1 cellular context compared by ENCODE assay signal in the genomic region with DNA sequence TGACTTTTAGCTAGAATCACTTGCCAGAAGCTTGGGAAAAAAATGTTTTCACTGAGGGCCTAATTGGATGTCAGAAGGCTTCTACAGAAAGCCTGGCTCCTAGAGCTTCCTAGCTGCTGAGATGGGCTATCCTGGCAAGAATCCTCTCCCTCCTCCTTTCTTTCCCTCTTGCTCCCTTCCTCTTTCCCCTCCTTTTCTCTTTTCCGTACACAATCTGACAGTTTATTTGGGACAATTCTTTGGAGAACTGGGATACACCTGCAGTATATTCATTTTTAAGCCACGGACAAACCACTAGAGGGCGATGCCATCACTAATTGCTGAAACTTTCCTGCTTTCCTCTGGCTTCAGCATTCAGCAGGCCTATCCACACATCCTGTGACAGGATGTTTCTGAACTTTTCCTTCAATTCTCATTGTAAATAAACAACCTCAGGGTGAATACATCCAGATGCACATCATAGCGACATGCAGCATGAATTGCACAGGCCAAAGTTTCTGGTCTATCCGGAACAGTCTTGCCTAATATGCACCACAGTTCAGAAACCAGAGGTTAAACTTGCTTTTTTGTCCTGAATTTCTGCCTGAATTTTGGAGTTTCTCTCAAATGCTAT.
TF ChIP-seq lines count a peak whose summit lies in the region.

No MANE protein-coding gene starts in this region.

TF ChIP-seq in HepG2, 621 proteins besides CTCF, POLR2A, EP300 and RAD21 (continued from another document and continues in another):
- TF ChIP-seq, protein P1, sequence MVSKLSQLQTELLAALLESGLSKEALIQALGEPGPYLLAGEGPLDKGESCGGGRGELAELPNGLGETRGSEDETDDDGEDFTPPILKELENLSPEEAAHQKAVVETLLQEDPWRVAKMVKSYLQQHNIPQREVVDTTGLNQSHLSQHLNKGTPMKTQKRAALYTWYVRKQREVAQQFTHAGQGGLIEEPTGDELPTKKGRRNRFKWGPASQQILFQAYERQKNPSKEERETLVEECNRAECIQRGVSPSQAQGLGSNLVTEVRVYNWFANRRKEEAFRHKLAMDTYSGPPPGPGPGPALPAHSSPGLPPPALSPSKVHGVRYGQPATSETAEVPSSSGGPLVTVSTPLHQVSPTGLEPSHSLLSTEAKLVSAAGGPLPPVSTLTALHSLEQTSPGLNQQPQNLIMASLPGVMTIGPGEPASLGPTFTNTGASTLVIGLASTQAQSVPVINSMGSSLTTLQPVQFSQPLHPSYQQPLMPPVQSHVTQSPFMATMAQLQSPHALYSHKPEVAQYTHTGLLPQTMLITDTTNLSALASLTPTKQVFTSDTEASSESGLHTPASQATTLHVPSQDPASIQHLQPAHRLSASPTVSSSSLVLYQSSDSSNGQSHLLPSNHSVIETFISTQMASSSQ (IDR thresholded peaks at IDR 0.05; ENCODE audit: low read depth): no peak; the same call in 1 of the 2 replicates
- TF ChIP-seq, protein P1 (CRISPR knock-in tag; IDR thresholded peaks at IDR 0.05; ENCODE audit: borderline replicate concordance): no peak
- TF ChIP-seq, protein P2, sequence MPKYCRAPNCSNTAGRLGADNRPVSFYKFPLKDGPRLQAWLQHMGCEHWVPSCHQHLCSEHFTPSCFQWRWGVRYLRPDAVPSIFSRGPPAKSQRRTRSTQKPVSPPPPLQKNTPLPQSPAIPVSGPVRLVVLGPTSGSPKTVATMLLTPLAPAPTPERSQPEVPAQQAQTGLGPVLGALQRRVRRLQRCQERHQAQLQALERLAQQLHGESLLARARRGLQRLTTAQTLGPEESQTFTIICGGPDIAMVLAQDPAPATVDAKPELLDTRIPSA (CRISPR knock-in tag; IDR thresholded peaks at IDR 0.05; ENCODE audit: borderline replicate concordance): no peak
- no peak for TF ChIP-seq TOE1 (CRISPR knock-in tag; IDR thresholded peaks at IDR 0.05)
- no peak for TF ChIP-seq JUND (CRISPR knock-in tag; IDR thresholded peaks at IDR 0.05)
- TF ChIP-seq MED8 (CRISPR knock-in tag; IDR thresholded peaks at IDR 0.05; ENCODE audit: insufficient replicate concordance): peak; percentile 28
- no peak for TF ChIP-seq MAFG (CRISPR knock-in tag; IDR thresholded peaks at IDR 0.05)
- TF ChIP-seq SNRNP70 (IDR thresholded peaks at IDR 0.05; ENCODE audit: low read depth, low read length): no peak
- TF ChIP-seq, protein P3, sequence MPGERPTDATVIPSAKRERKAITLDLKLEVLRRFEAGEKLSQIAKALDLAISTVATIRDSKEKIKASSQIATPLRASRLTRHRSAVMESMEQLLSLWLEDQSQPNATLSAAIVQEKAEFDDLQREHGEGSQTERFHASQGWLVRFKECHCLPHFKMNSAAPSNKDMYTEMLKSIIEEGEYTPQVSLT (CRISPR knock-in tag; IDR thresholded peaks at IDR 0.05; ENCODE audit: borderline replicate concordance, low read depth): no peak
- TF ChIP-seq SP4 (CRISPR knock-in tag; IDR thresholded peaks at IDR 0.05): no peak
- TF ChIP-seq ZNF354B (CRISPR knock-in tag; IDR thresholded peaks at IDR 0.05): no peak
- no peak for TF ChIP-seq ZNF333 (CRISPR knock-in tag; IDR thresholded peaks at IDR 0.05; ENCODE audit: borderline replicate concordance)
- TF ChIP-seq PCBP2 (optimal IDR thresholded peaks at IDR 0.05; ENCODE audit: low read depth, low read length, poor library complexity, severe bottlenecking): no peak
- TF ChIP-seq RBFOX2 (IDR thresholded peaks at IDR 0.05; ENCODE audit: low read depth, low read length): no peak
- TF ChIP-seq RFXAP (CRISPR knock-in tag; IDR thresholded peaks at IDR 0.05; ENCODE audit: borderline replicate concordance): no peak
- TF ChIP-seq, protein P4, sequence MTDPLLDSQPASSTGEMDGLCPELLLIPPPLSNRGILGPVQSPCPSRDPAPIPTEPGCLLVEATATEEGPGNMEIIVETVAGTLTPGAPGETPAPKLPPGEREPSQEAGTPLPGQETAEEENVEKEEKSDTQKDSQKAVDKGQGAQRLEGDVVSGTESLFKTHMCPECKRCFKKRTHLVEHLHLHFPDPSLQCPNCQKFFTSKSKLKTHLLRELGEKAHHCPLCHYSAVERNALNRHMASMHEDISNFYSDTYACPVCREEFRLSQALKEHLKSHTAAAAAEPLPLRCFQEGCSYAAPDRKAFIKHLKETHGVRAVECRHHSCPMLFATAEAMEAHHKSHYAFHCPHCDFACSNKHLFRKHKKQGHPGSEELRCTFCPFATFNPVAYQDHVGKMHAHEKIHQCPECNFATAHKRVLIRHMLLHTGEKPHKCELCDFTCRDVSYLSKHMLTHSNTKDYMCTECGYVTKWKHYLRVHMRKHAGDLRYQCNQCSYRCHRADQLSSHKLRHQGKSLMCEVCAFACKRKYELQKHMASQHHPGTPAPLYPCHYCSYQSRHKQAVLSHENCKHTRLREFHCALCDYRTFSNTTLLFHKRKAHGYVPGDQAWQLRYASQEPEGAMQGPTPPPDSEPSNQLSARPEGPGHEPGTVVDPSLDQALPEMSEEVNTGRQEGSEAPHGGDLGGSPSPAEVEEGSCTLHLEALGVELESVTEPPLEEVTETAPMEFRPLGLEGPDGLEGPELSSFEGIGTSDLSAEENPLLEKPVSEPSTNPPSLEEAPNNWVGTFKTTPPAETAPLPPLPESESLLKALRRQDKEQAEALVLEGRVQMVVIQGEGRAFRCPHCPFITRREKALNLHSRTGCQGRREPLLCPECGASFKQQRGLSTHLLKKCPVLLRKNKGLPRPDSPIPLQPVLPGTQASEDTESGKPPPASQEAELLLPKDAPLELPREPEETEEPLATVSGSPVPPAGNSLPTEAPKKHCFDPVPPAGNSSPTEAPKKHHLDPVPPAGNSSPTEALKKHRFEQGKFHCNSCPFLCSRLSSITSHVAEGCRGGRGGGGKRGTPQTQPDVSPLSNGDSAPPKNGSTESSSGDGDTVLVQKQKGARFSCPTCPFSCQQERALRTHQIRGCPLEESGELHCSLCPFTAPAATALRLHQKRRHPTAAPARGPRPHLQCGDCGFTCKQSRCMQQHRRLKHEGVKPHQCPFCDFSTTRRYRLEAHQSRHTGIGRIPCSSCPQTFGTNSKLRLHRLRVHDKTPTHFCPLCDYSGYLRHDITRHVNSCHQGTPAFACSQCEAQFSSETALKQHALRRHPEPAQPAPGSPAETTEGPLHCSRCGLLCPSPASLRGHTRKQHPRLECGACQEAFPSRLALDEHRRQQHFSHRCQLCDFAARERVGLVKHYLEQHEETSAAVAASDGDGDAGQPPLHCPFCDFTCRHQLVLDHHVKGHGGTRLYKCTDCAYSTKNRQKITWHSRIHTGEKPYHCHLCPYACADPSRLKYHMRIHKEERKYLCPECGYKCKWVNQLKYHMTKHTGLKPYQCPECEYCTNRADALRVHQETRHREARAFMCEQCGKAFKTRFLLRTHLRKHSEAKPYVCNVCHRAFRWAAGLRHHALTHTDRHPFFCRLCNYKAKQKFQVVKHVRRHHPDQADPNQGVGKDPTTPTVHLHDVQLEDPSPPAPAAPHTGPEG (CRISPR knock-in tag; IDR thresholded peaks at IDR 0.05): no peak
- TF ChIP-seq MTA1 (CRISPR knock-in tag; IDR thresholded peaks at IDR 0.05; ENCODE audit: borderline replicate concordance): no peak
- TF ChIP-seq ZNF614 (CRISPR knock-in tag; IDR thresholded peaks at IDR 0.05; ENCODE audit: borderline replicate concordance): 0 out of 2 replicates have a peak, but pooled peaks have one; percentile 41
- TF ChIP-seq, protein P5, sequence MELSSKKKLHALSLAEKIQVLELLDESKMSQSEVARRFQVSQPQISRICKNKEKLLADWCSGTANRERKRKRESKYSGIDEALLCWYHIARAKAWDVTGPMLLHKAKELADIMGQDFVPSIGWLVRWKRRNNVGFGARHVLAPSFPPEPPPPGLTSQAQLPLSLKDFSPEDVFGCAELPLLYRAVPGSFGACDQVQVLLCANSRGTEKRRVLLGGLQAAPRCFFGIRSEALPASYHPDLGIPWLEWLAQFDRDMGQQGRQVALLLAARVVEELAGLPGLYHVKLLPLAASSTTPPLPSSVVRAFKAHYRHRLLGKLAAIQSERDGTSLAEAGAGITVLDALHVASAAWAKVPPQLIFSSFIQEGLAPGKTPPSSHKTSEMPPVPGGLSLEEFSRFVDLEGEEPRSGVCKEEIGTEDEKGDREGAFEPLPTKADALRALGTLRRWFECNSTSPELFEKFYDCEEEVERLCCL (CRISPR knock-in tag; IDR thresholded peaks at IDR 0.05; ENCODE audit: borderline replicate concordance): no peak
- TF ChIP-seq TCF12 (IDR thresholded peaks at IDR 0.05): no peak
- TF ChIP-seq TCF12 (CRISPR knock-in tag; IDR thresholded peaks at IDR 0.05): no peak
- no peak for TF ChIP-seq PAX8 (CRISPR knock-in tag; IDR thresholded peaks at IDR 0.05; ENCODE audit: borderline replicate concordance)
- TF ChIP-seq ZNF619 (CRISPR knock-in tag; IDR thresholded peaks at IDR 0.05): no peak
- no peak for TF ChIP-seq KDM3A (CRISPR knock-in tag; IDR thresholded peaks at IDR 0.05; ENCODE audit: low read depth)
- TF ChIP-seq, protein P6, sequence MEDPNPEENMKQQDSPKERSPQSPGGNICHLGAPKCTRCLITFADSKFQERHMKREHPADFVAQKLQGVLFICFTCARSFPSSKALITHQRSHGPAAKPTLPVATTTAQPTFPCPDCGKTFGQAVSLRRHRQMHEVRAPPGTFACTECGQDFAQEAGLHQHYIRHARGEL (CRISPR knock-in tag; IDR thresholded peaks at IDR 0.05): no peak
- no peak for TF ChIP-seq IKZF1 (IDR thresholded peaks at IDR 0.05)
- TF ChIP-seq ZNF776 (CRISPR knock-in tag; IDR thresholded peaks at IDR 0.05): no peak
- TF ChIP-seq ZNF101 (CRISPR knock-in tag; IDR thresholded peaks at IDR 0.05; ENCODE audit: borderline replicate concordance, low read depth): no peak
- TF ChIP-seq HNRNPUL1 (IDR thresholded peaks at IDR 0.05; ENCODE audit: low read depth, low read length): no peak
- TF ChIP-seq DR1 (CRISPR knock-in tag; IDR thresholded peaks at IDR 0.05): no peak
- TF ChIP-seq ZNF24 (IDR thresholded peaks at IDR 0.05): no peak
- no peak for TF ChIP-seq PHF20 (CRISPR knock-in tag; IDR thresholded peaks at IDR 0.05)
- TF ChIP-seq, protein P7, sequence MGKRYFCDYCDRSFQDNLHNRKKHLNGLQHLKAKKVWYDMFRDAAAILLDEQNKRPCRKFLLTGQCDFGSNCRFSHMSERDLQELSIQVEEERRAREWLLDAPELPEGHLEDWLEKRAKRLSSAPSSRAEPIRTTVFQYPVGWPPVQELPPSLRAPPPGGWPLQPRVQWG (CRISPR knock-in tag; IDR thresholded peaks at IDR 0.05; ENCODE audit: borderline replicate concordance, low read depth): no peak
- no peak for TF ChIP-seq SIX4 (CRISPR knock-in tag; IDR thresholded peaks at IDR 0.05)
- TF ChIP-seq SALL1 (CRISPR knock-in tag; IDR thresholded peaks at IDR 0.05): peak; percentile 75; the same call in 1 of the 2 replicates
- TF ChIP-seq KLF9 (CRISPR knock-in tag; IDR thresholded peaks at IDR 0.05; ENCODE audit: low read depth): no peak
- no peak for TF ChIP-seq HHEX (CRISPR knock-in tag; IDR thresholded peaks at IDR 0.05)
- no peak for TF ChIP-seq ZNF253 (CRISPR knock-in tag; IDR thresholded peaks at IDR 0.05; ENCODE audit: borderline replicate concordance)
- no peak for TF ChIP-seq U2AF2 (IDR thresholded peaks at IDR 0.05; ENCODE audit: low read depth, low read length)
- TF ChIP-seq ISL2 (CRISPR knock-in tag; IDR thresholded peaks at IDR 0.05): no peak; the same call in 1 of the 2 replicates
- TF ChIP-seq, protein P8, sequence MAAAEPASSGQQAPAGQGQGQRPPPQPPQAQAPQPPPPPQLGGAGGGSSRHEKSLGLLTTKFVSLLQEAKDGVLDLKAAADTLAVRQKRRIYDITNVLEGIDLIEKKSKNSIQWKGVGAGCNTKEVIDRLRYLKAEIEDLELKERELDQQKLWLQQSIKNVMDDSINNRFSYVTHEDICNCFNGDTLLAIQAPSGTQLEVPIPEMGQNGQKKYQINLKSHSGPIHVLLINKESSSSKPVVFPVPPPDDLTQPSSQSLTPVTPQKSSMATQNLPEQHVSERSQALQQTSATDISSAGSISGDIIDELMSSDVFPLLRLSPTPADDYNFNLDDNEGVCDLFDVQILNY (CRISPR knock-in tag; conservative IDR thresholded peaks at IDR 0.05): no peak
- no peak for TF ChIP-seq ZNF7 (CRISPR knock-in tag; IDR thresholded peaks at IDR 0.05)
- no peak for TF ChIP-seq SOX6 (IDR thresholded peaks at IDR 0.05)
- peak; percentile 43 for TF ChIP-seq SOX6 (CRISPR knock-in tag; IDR thresholded peaks at IDR 0.05)
- TF ChIP-seq ZSCAN25 (CRISPR knock-in tag; IDR thresholded peaks at IDR 0.05): 0 out of 2 replicates have a peak, but pooled peaks have one; percentile 30
- peak; percentile 91 for TF ChIP-seq FOXA3 (CRISPR knock-in tag; IDR thresholded peaks at IDR 0.05)
- TF ChIP-seq ZBTB7A (CRISPR knock-in tag; IDR thresholded peaks at IDR 0.05): no peak
- TF ChIP-seq MAFF (IDR thresholded peaks at IDR 0.05; ENCODE audit: low read depth, low read length): no peak
- peak; percentile 20; the same call in 1 of the 2 replicates for TF ChIP-seq TBX2 (CRISPR knock-in tag; IDR thresholded peaks at IDR 0.05; ENCODE audit: borderline replicate concordance)
- no peak for TF ChIP-seq ZNF850 (CRISPR knock-in tag; conservative IDR thresholded peaks at IDR 0.05)
- no peak for TF ChIP-seq RXRA (CRISPR knock-in tag; IDR thresholded peaks at IDR 0.05)
- TF ChIP-seq, protein P9, sequence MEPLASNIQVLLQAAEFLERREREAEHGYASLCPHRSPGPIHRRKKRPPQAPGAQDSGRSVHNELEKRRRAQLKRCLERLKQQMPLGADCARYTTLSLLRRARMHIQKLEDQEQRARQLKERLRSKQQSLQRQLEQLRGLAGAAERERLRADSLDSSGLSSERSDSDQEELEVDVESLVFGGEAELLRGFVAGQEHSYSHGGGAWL (CRISPR knock-in tag; IDR thresholded peaks at IDR 0.05): no peak
- TF ChIP-seq ZNF598 (CRISPR knock-in tag; IDR thresholded peaks at IDR 0.05; ENCODE audit: borderline replicate concordance): no peak
- no peak for TF ChIP-seq NONO (IDR thresholded peaks at IDR 0.05)
- TF ChIP-seq NONO (CRISPR knock-in tag; conservative IDR thresholded peaks at IDR 0.05): no peak; the same call in 1 of the 2 replicates
- TF ChIP-seq, protein P10, sequence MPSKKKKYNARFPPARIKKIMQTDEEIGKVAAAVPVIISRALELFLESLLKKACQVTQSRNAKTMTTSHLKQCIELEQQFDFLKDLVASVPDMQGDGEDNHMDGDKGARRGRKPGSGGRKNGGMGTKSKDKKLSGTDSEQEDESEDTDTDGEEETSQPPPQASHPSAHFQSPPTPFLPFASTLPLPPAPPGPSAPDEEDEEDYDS (CRISPR knock-in tag; IDR thresholded peaks at IDR 0.05): no peak; the same call in 1 of the 2 replicates
- TF ChIP-seq ZNF720 (CRISPR knock-in tag; IDR thresholded peaks at IDR 0.05): no peak
- TF ChIP-seq ZSCAN21 (CRISPR knock-in tag; IDR thresholded peaks at IDR 0.05; ENCODE audit: borderline replicate concordance): no peak
